In genomic region chr2:210477496-210477895, GRCh38 we compare ENCODE assay signal across 8 cellular contexts. TPM values are rescaled to one million over a fixed set of nuclear protein-coding genes. Genes with fewer than 3 reads are reported as not detected.
A peak's percentile ranks its signal among the peaks of the same experiment; 100 is the strongest.
DNase-seq lines count a peak whose midpoint lies in the region; ATAC-seq and TF ChIP-seq lines count a peak whose summit lies in the region.

No MANE protein-coding gene starts in this region.

- H3K9me3 ChIP-seq in HAP-1 = no peaks in the 10 kb centered on the region

- peaks cover 60 to 70% (median 66%) of the 10 kb centered on the region in 3 donors for H3K4me1 Mint-ChIP-seq in T-cell

- peak overlapping the region; percentile 99 to 100 (median 99) for H3K4me3 Mint-ChIP-seq in T-cell

- peaks cover 4% of the 10 kb centered on the region for H3K36me3 ChIP-seq in HAP-1 (replicated peaks)

- no peak overlapping the region for H3K4me3 ChIP-seq in HAP-1

- H3K27me3 ChIP-seq in HAP-1 (ENCODE audit: low read depth) = no peaks in the 10 kb centered on the region

- DNase-seq in activated naive CD4-positive, alpha-beta T cell treated with Interleukin-2 at 50 U/mL for 16 hours = peak; percentile 10
- DNase-seq in activated naive CD4-positive, alpha-beta T cell (lab: John Stamatoyannopoulos, UW) = no peak
- DNase-seq in T-cell (no peak), erythroblast (lab: John Stamatoyannopoulos, UW) (peak; percentile 49 to 51), occipital lobe (lab: John Stamatoyannopoulos, UW) (peak; percentile 47), pons (ENCODE audit: low spot score) (no peak), HAP-1 (ENCODE audit: low spot score in 2 of 2) (no peak)
- DNase-seq in activated effector memory CD4-positive, alpha-beta T cell treated with Interleukin-2 at 50 U/mL for 16 hours = no peak

- peak overlapping the region; percentile 99 for H3K27ac Mint-ChIP-seq in T-cell

- in situ Hi-C loops in HAP-1 (cut with MboI; ENCODE audit: low sequenced_read_pairs) = no loop called here

- H3K9me3 Mint-ChIP-seq in T-cell = no peaks in the 10 kb centered on the region

- no peak for ATAC-seq in T-cell (replicated peaks in 1 of 4)

- CTCF ChIA-PET in T-cell (lab: Charles Lee) = no interaction called here

- H3K36me3 Mint-ChIP-seq in T-cell = peaks cover 13% of the 10 kb centered on the region

- TF ChIP-seq POLR2A in erythroblast (IDR thresholded peaks at IDR 0.05; ENCODE audit: low read length) = no peak

- peaks cover 5% of the 10 kb centered on the region; the same call in 1 of the 2 replicates for H3K4me1 ChIP-seq in HAP-1

- POLR2A ChIA-PET in T-cell (lab: Charles Lee) = no interaction called here

- no peaks in the 10 kb centered on the region for H3K27me3 Mint-ChIP-seq in T-cell

RNA-seq across cellular contexts. Expression of gene LANCL1, which starts 0.9 kb away (rescaled TPM):
- total RNA-seq in T-cell = 10 to 100 TPM; 25.5 to 30.1 (median 27.9) TPM
- total RNA-seq in occipital lobe = 77.5 TPM

Comparison
In these comparisons a context has a peak if more than half of its experiments do, and no peak if none do; other contexts are left out.
1. DNase-seq: peak in activated naive CD4-positive, alpha-beta T cell treated with Interleukin-2 at 50 U/mL for 16 hours (single experiment), erythroblast (2 of 2) and occipital lobe (single experiment); none in activated naive CD4-positive, alpha-beta T cell (0 of 4), T-cell (0 of 34), activated effector memory CD4-positive, alpha-beta T cell treated with Interleukin-2 at 50 U/mL for 16 hours (single experiment), pons (single experiment) and HAP-1 (0 of 2).